Comparison of ENCODE assay signal across 9 cellular contexts in the genomic region with DNA sequence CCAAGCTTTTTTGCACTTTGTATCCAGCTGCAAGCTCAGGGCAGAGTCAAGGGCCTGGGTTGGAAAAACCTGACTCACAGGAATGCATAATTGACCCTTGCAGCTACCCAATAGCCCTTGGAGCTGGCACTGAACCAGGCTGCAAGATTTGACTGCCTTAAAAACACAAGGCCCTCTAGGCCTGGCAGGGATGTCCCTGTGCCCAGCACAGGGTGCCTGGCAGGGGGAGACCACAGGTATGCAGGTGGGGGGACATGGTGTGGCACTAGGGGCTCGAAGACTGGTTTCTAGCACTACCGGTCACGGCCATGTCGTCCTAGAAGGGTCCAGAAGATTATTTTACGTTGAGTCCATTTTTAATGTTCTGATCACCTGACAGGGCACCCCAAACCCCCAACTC. TPM values are rescaled to one million over a fixed set of nuclear protein-coding genes. Genes with fewer than 3 reads are reported as not detected.
A peak's percentile ranks its signal among the peaks of the same experiment; 100 is the strongest.
DNase-seq lines count a peak whose midpoint lies in the region; ATAC-seq and TF ChIP-seq lines count a peak whose summit lies in the region.
"Had no signal": no experiment of that assay in that cellular context is flagged by ENCODE, and none has a peak within 500 bp of the region (broad histone marks: within the 10 kb centered on the region; RNA-seq: fewer than 3 reads in every experiment).

No MANE protein-coding gene starts in this region.

- H3K9me3 Mint-ChIP-seq in activated CD8-positive, alpha-beta memory T cell treated with anti-CD3 and anti-CD28 coated beads, Interleukin-2, amount 10 ng/mL, durations not matched to agents 7 days and 5 days (ENCODE audit: low read depth), result no peaks in the 10 kb centered on the region

- no peaks in the 10 kb centered on the region for H3K27me3 ChIP-seq in thyroid gland

- no peak overlapping the region for H3K4me3 ChIP-seq in thyroid gland (replicated peaks in 1 of 3)

- ATAC-seq in activated CD8-positive, alpha-beta memory T cell treated with anti-CD3 and anti-CD28 coated beads, Interleukin-2, amount 10 ng/mL, durations not matched to agents 7 days and 5 days, result no peak
- ATAC-seq in left lobe of liver, result peak; percentile 5
- ATAC-seq in GM19395 (IDR thresholded peaks at IDR 0.05; ENCODE audit: unreplicated experiment), result no peak

- H3K36me3 Mint-ChIP-seq in activated CD8-positive, alpha-beta memory T cell treated with anti-CD3 and anti-CD28 coated beads, Interleukin-2, amount 10 ng/mL, durations not matched to agents 7 days and 5 days, result peaks cover 22% of the 10 kb centered on the region

- peak overlapping the region; percentile 84 for H3K27ac Mint-ChIP-seq in activated CD8-positive, alpha-beta memory T cell treated with anti-CD3 and anti-CD28 coated beads, Interleukin-2, amount 10 ng/mL, durations not matched to agents 7 days and 5 days

- CTCF ChIA-PET in activated CD8-positive, alpha-beta memory T cell treated with anti-CD3 and anti-CD28 coated beads, Interleukin-2, amount 10 ng/mL, durations not matched to agents 7 days and 5 days (lab: Charles Lee), result interaction anchor here (0.9 to 2.1 kb wide), 6 partner anchors 9 to 119 kb away, joined by 3 to 12 read pairs (median 4); no protein-coding TSS in a partner anchor

- H3K4me1 Mint-ChIP-seq in activated CD8-positive, alpha-beta memory T cell treated with anti-CD3 and anti-CD28 coated beads, Interleukin-2, amount 10 ng/mL, durations not matched to agents 7 days and 5 days, result peaks cover 24% of the 10 kb centered on the region

- H3K4me3 Mint-ChIP-seq in activated CD8-positive, alpha-beta memory T cell treated with anti-CD3 and anti-CD28 coated beads, Interleukin-2, amount 10 ng/mL, durations not matched to agents 7 days and 5 days, result no peak overlapping the region

- DNase-seq in activated CD8-positive, alpha-beta memory T cell treated with anti-CD3 and anti-CD28 coated beads, Interleukin-2, amount 10 ng/mL, durations not matched to agents 7 days and 5 days, result no peak
- DNase-seq in activated CD8-positive, alpha-beta memory T cell treated with anti-CD3 and anti-CD28 coated beads, Interleukin-2, amount 50 U/mL, for 4 hours, result no peak
- DNase-seq in left lobe of liver (ENCODE audit: low spot score), result no peak
- DNase-seq in thyroid gland, result peak; percentile 98 to 99
- no peak for DNase-seq in NCI-H526 (lab: John Stamatoyannopoulos, UW)
- DNase-seq in inferior parietal cortex (ENCODE audit: extremely low spot score), result no peak

- no peak for TF ChIP-seq POLR2A in thyroid gland (IDR thresholded peaks at IDR 0.05)

- intact Hi-C loops in thyroid gland (cut with DNase I), result no loop called here

- H3K36me3 ChIP-seq in thyroid gland, result peaks cover 36 to 41% of the 10 kb centered on the region in 2 donors

- H3K27ac ChIP-seq in angular gyrus (ENCODE audit: low read depth, low read length) (peak overlapping the region; percentile 48), thyroid gland (peak overlapping the region; percentile 62 to 86 (median 77))

- H3K9me3 ChIP-seq in thyroid gland, result no peaks in the 10 kb centered on the region

- H3K4me1 ChIP-seq in thyroid gland, result peaks cover 32 to 34% of the 10 kb centered on the region in 2 donors

- 40 to 42% methylated on average over 4 to 5 of the region's 5 CpGs for whole genome bisulfite sequencing in thyroid gland, 2 donors

- no peak for TF ChIP-seq CTCF in thyroid gland (IDR thresholded peaks at IDR 0.05)

- no peaks in the 10 kb centered on the region for H3K27me3 Mint-ChIP-seq in activated CD8-positive, alpha-beta memory T cell treated with anti-CD3 and anti-CD28 coated beads, Interleukin-2, amount 10 ng/mL, durations not matched to agents 7 days and 5 days

RNA-seq across cellular contexts. Expression of a gene that starts 30.2 kb away (rescaled TPM):
- total RNA-seq in activated CD8-positive, alpha-beta memory T cell treated with anti-CD3 and anti-CD28 coated beads, Interleukin-2, amount 10 ng/mL, durations not matched to agents 7 days and 5 days, result 100 to 1,000 TPM; 192 to 207 TPM
- total RNA-seq in left lobe of liver (31.2 TPM), thyroid gland (100 to 1,000 TPM in 3 of 4 donors, 10 to 100 TPM in 1; 80.0 to 227 (median 128) TPM)

RNA-seq across cellular contexts. Expression of a gene that starts 36.7 kb away (rescaled TPM):
- total RNA-seq in activated CD8-positive, alpha-beta memory T cell treated with anti-CD3 and anti-CD28 coated beads, Interleukin-2, amount 10 ng/mL, durations not matched to agents 7 days and 5 days, result 1 to 10 TPM; 4.7 to 5.3 TPM
- total RNA-seq in left lobe of liver (1.3 TPM), thyroid gland (10 to 100 TPM in 1 of 4 donors, 1 to 10 TPM in 3; 5.2 to 23.5 (median 6.6) TPM)
- total RNA-seq: frontal cortex had no signal

RNA-seq across cellular contexts. Expression of a gene that starts 42.0 kb away (rescaled TPM):
- under 1 TPM; 0.23 to 0.61 TPM for total RNA-seq in activated CD8-positive, alpha-beta memory T cell treated with anti-CD3 and anti-CD28 coated beads, Interleukin-2, amount 10 ng/mL, durations not matched to agents 7 days and 5 days
- total RNA-seq in left lobe of liver, result not detected
- total RNA-seq in thyroid gland, result 10 to 100 TPM in 1 of 4 donors, 1 to 10 TPM in 3; 2.1 to 11.3 (median 4.7) TPM
- total RNA-seq: frontal cortex had no signal

Comparison
In these comparisons a context has a peak if more than half of its experiments do, and no peak if none do; other contexts are left out.
1. DNase-seq: peak in thyroid gland (2 of 2); none in activated CD8-positive, alpha-beta memory T cell treated with anti-CD3 and anti-CD28 coated beads, Interleukin-2, amount 10 ng/mL, durations not matched to agents 7 days and 5 days (single experiment), activated CD8-positive, alpha-beta memory T cell treated with anti-CD3 and anti-CD28 coated beads, Interleukin-2, amount 50 U/mL, for 4 hours (single experiment), left lobe of liver (single experiment), NCI-H526 (0 of 2) and inferior parietal cortex (single experiment).